8 cellular contexts compared by ENCODE assay signal in genomic region chr1:41241748-41242644, GRCh38. TPM values are rescaled to one million over a fixed set of nuclear protein-coding genes. Genes with fewer than 3 reads are reported as not detected.
A peak's percentile ranks its signal among the peaks of the same experiment; 100 is the strongest.
DNase-seq lines count a peak whose midpoint lies in the region; ATAC-seq lines count a peak whose summit lies in the region.

Gene SCMH1, minus strand, starts transcription at chr1:41242306. Its CDS starts 56,173 bp downstream, at chr1:41186133.

- peaks cover 5% of the 10 kb centered on the region for H3K4me1 ChIP-seq in mesendoderm (ENCODE audit: control insufficient read depth, low read depth, low read length)

- peak within 1 kb of the TSS; percentile 60 for H4K8ac ChIP-seq in mesendoderm (ENCODE audit: low read depth, low read length)

- peaks cover 4% of the 10 kb centered on the region for H3K36me3 Mint-ChIP-seq in effector memory CD8-positive, alpha-beta T cell (ENCODE audit: insufficient read depth)

- H4K5ac ChIP-seq in mesendoderm (ENCODE audit: low read length) = no peak within 1 kb of the TSS

- peak within 1 kb of the TSS; percentile 71 for H3K4me2 ChIP-seq in mesendoderm (ENCODE audit: low read length)

- peak within 1 kb of the TSS; percentile 68 for H3K9ac ChIP-seq in mesendoderm (ENCODE audit: low read length)

- H2AK5ac ChIP-seq in mesendoderm (ENCODE audit: low read length) = no peak within 1 kb of the TSS

- peak within 1 kb of the TSS; percentile 30 for H2BK5ac ChIP-seq in mesendoderm (ENCODE audit: low read length)

- H3K27me3 ChIP-seq in mesendoderm (ENCODE audit: insufficient read depth, low read length, poor library complexity) = peaks cover 3% of the 10 kb centered on the region

- no peaks in the 10 kb centered on the region for H3K27me3 Mint-ChIP-seq in effector memory CD8-positive, alpha-beta T cell

- H3K79me2 ChIP-seq in mesendoderm (ENCODE audit: control insufficient read depth, insufficient read depth, low read length) = no peaks in the 10 kb centered on the region

- H3K56ac ChIP-seq in mesendoderm (ENCODE audit: low read length) = peak within 1 kb of the TSS; percentile 94

- peak within 1 kb of the TSS; percentile 76 for H3K4ac ChIP-seq in mesendoderm (ENCODE audit: low read depth, low read length)

- H3K4me3 ChIP-seq in mesendoderm (ENCODE audit: low read length) = peak within 1 kb of the TSS; percentile 55

- H2BK15ac ChIP-seq in mesendoderm (replicated peaks; ENCODE audit: low read depth) = peak within 1 kb of the TSS; percentile 37

- no peaks in the 10 kb centered on the region for H3K36me3 ChIP-seq in mesendoderm (ENCODE audit: control insufficient read depth, insufficient read depth, low read length)

- peak within 1 kb of the TSS; percentile 80 to 81 for H3K4me3 Mint-ChIP-seq in effector memory CD8-positive, alpha-beta T cell

- H3K27ac ChIP-seq in mesendoderm (ENCODE audit: low read depth, low read length) = peak within 1 kb of the TSS; percentile 51

- DNase-seq in NCI-H1417 (lab: John Stamatoyannopoulos, UW) = peak; percentile 83 to 85 (median 83)
- no peak for DNase-seq in NCI-H1417 treated with DMSO at 0.1 percent for 48 hours (lab: John Stamatoyannopoulos, UW)
- DNase-seq in NCI-H2171 treated with DMSO at 0.1 percent for 48 hours (lab: John Stamatoyannopoulos, UW) = peak; percentile 68
- DNase-seq in activated CD4-positive, alpha-beta T cell treated with anti-CD3 and anti-CD28 coated beads, Interleukin-2, amount 50 U/mL, for 48 hours = peak; percentile 40 to 52
- peak; percentile 37 to 42 (median 41) for DNase-seq in effector memory CD8-positive, alpha-beta T cell
- peak; percentile 79 for DNase-seq in mesendoderm
- DNase-seq in stimulated activated CD8-positive, alpha-beta memory T cell treated with anti-CD3 and anti-CD28 coated beads, Interleukin-15, amount 100 ng/mL, for 24 hours (ENCODE audit: low read depth) = peak; percentile 21

- WGBS in mesendoderm (ENCODE audit: extremely low coverage, insufficient coverage, low lambda C conversion rate) = no CpG with 5 or more reads among the region's 121 CpGs

- H3K23ac ChIP-seq in mesendoderm (ENCODE audit: low read length) = peak within 1 kb of the TSS; percentile 57

- peak within 1 kb of the TSS; percentile 82 for H3K18ac ChIP-seq in mesendoderm (ENCODE audit: low read length)

- peaks cover 2% of the 10 kb centered on the region for H3K79me1 ChIP-seq in mesendoderm (ENCODE audit: low read length)

- ATAC-seq in HG02852 (IDR thresholded peaks at IDR 0.05; ENCODE audit: unreplicated experiment) = peak; percentile 44
- ATAC-seq in effector memory CD8-positive, alpha-beta T cell (replicated peaks) = peak; percentile 75

- peaks cover 8 to 12% of the 10 kb centered on the region in 2 donors for H3K4me1 Mint-ChIP-seq in effector memory CD8-positive, alpha-beta T cell (ENCODE audit: low read depth in 2 of 2)

- H3K9me3 Mint-ChIP-seq in effector memory CD8-positive, alpha-beta T cell = no peaks in the 10 kb centered on the region

- H2BK120ac ChIP-seq in mesendoderm (ENCODE audit: low read depth, low read length) = no peak within 1 kb of the TSS

- H3K27ac Mint-ChIP-seq in effector memory CD8-positive, alpha-beta T cell = peak within 1 kb of the TSS; percentile 85 to 89

RNA-seq across cellular contexts. Expression of gene SCMH1, which starts in this region (rescaled TPM):
- 6.0 TPM for polyA plus RNA-seq in mesendoderm (2013, experiment 1 of 2)
- 6.1 TPM for polyA plus RNA-seq in mesendoderm (2013, experiment 2 of 2)
